8 cellular contexts compared by ENCODE assay signal in the genomic region with DNA sequence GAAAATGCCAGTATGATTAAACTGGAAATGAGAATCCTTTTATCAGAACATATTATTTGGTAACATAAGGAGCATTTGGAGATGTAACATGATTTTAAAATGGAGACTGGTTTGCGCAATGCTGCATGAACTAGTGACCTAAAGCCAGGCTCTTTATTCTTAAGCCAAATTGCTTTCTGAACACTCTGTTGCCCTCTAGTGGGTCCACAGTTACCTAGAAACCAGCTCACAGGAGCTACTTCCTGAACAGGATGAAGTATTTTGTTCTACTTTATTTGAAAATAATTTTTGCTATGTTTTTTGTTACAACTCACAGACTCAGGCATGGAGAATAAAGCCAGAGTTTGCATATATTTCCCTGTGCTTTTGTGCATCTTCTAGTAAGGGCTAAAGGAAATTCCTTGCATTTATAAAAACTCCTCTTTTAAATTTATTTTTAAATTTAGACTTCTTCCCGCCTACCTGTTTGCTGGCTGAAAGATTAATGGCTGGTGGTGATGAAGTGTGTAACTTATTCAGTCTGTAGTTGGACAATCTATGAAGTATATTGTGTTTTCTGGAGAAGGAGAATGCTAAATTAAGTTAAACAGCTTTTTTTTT.
A peak's percentile ranks its signal among the peaks of the same experiment; 100 is the strongest.
DNase-seq lines count a peak whose midpoint lies in the region; ATAC-seq, FAIRE-seq and TF ChIP-seq lines count a peak whose summit lies in the region.

No MANE protein-coding gene starts in this region.

- H3K36me3 Mint-ChIP-seq in CD14-positive monocyte: no peaks in the 10 kb centered on the region
- no peaks in the 10 kb centered on the region for H3K36me3 Mint-ChIP-seq in activated T-cell treated with anti-CD3 and anti-CD28 coated beads, Interleukin-2, amount 50 U/mL, for 24 hours (ENCODE audit: low read depth)

- intact Hi-C loops in CD14-positive monocyte (cut with micrococcal nuclease) (no loop called here), Panc1 (cut with micrococcal nuclease; ENCODE audit: unreplicated experiment) (loop anchor here (2.0 to 10.0 kb wide), 2 partner anchors 367 to 983 kb away; no protein-coding TSS in a partner anchor), left lung (cut with DNase I) (loop anchor here in 1 of 2 donors (5.0 kb wide), 1 partner anchor 365 kb away; no protein-coding TSS in a partner anchor)

- no peak for TF ChIP-seq POLR2A in upper lobe of left lung (IDR thresholded peaks at IDR 0.05)

- in situ Hi-C loops in Panc1 (cut with HindIII; ENCODE audit: low pct_unique_long_range_greater_than_20kb, low sequenced_read_pairs): no loop called here

- H3K9me3 ChIP-seq in Panc1 (ENCODE audit: control insufficient read depth, insufficient read depth, low read depth, low read length): no peaks in the 10 kb centered on the region
- no peaks in the 10 kb centered on the region for H3K9me3 ChIP-seq in left lung
- no peaks in the 10 kb centered on the region for H3K9me3 ChIP-seq in upper lobe of left lung

- DNase-seq in CD14-positive monocyte (ENCODE audit: low spot score): no peak
- peak; percentile 32 for DNase-seq in Panc1 (ENCODE audit: low read depth, low spot score)
- no peak for DNase-seq in left lung
- peak in 1 of 2 donors; percentile 58 for DNase-seq in upper lobe of left lung
- no peak for DNase-seq in activated T-cell treated with anti-CD3 and anti-CD28 coated beads, Interleukin-2, amount 50 U/mL, for 24 hours

- H3K9me3 Mint-ChIP-seq in CD14-positive monocyte: peaks cover 0 to 3% (median 0%) of the 10 kb centered on the region in 7 donors
- H3K9me3 Mint-ChIP-seq in activated T-cell treated with anti-CD3 and anti-CD28 coated beads, Interleukin-2, amount 50 U/mL, for 24 hours: no peaks in the 10 kb centered on the region

- H3K4me3 Mint-ChIP-seq in CD14-positive monocyte: no peak overlapping the region
- H3K4me3 Mint-ChIP-seq in activated T-cell treated with anti-CD3 and anti-CD28 coated beads, Interleukin-2, amount 50 U/mL, for 24 hours: no peak overlapping the region

- H3K27me3 ChIP-seq in Panc1 (ENCODE audit: control insufficient read depth, insufficient read depth, low read length) (no peaks in the 10 kb centered on the region), left lung (no peaks in the 10 kb centered on the region), upper lobe of left lung (no peaks in the 10 kb centered on the region)

- no peak for TF ChIP-seq EP300 in upper lobe of left lung (IDR thresholded peaks at IDR 0.05)

- WGBS in upper lobe of left lung, 2 donors: 55 to 58% methylated on average over 2 of the region's 2 CpGs

- FAIRE-seq in colon (lab: Jason Lieb, UNC): peak; percentile 77

- peak; percentile 60 for ATAC-seq in GM18907 (IDR thresholded peaks at IDR 0.05; ENCODE audit: unreplicated experiment)
- peak; percentile 72; the same call in 1 of the 2 replicates for ATAC-seq in Panc1
- ATAC-seq in left lung: peak; percentile 97
- peak; percentile 84 to 91 for ATAC-seq in upper lobe of left lung (ENCODE audit: low FRiP score in 2 of 2)

- no TSS peak for BruUV-seq in Panc1 (replicated peaks; lab: Mats Ljungman, UMichigan)

- no peak overlapping the region for H3K4me3 ChIP-seq in Panc1 (ENCODE audit: low read depth in 2 of 2, low read length in 2 of 2)
- H3K4me3 ChIP-seq in left lung: no peak overlapping the region
- no peak overlapping the region for H3K4me3 ChIP-seq in upper lobe of left lung

- peaks cover 0 to 1% (median 0%) of the 10 kb centered on the region in 3 donors for H3K27me3 Mint-ChIP-seq in CD14-positive monocyte (ENCODE audit: low read depth in 3 of 3)
- H3K27me3 Mint-ChIP-seq in activated T-cell treated with anti-CD3 and anti-CD28 coated beads, Interleukin-2, amount 50 U/mL, for 24 hours: no peaks in the 10 kb centered on the region

- no peaks in the 10 kb centered on the region for H3K4me1 Mint-ChIP-seq in CD14-positive monocyte
- peaks cover 3% of the 10 kb centered on the region for H3K4me1 Mint-ChIP-seq in activated T-cell treated with anti-CD3 and anti-CD28 coated beads, Interleukin-2, amount 50 U/mL, for 24 hours (ENCODE audit: low read depth)

- no peak overlapping the region for H3K27ac Mint-ChIP-seq in CD14-positive monocyte
- H3K27ac Mint-ChIP-seq in activated T-cell treated with anti-CD3 and anti-CD28 coated beads, Interleukin-2, amount 50 U/mL, for 24 hours: no peak overlapping the region

- TF ChIP-seq CTCF in CD14-positive monocyte (IDR thresholded peaks at IDR 0.05) (peak; percentile 14), LNCAP (IDR thresholded peaks at IDR 0.05) (peak; percentile 73), Panc1 (IDR thresholded peaks at IDR 0.05) (peak; percentile 73; the same call in 1 of the 2 replicates), left lung (IDR thresholded peaks at IDR 0.05) (peak; percentile 54 to 61), upper lobe of left lung (IDR thresholded peaks at IDR 0.05) (peak; percentile 34 to 77 (median 58))

- no peak overlapping the region for H3K27ac ChIP-seq in Panc1 (ENCODE audit: low read length)
- no peak overlapping the region for H3K27ac ChIP-seq in left lung
- peak overlapping the region in 2 of 4 donors; percentile 1 to 8 for H3K27ac ChIP-seq in upper lobe of left lung

- H3K36me3 ChIP-seq in Panc1 (ENCODE audit: control insufficient read depth, insufficient read depth, low read length) (no peaks in the 10 kb centered on the region), left lung (no peaks in the 10 kb centered on the region), upper lobe of left lung (no peaks in the 10 kb centered on the region)

- CTCF ChIA-PET in Panc1 (lab: Charles Lee): interaction anchor here (0.6 to 1.2 kb wide), 4 partner anchors 107 to 987 kb away, joined by 3 to 9 read pairs (median 4); no protein-coding TSS in a partner anchor

- POLR2A ChIA-PET in Panc1 (lab: Charles Lee): no interaction called here

- no peaks in the 10 kb centered on the region for H3K4me1 ChIP-seq in Panc1 (ENCODE audit: control insufficient read depth, insufficient read depth, low read length)
- H3K4me1 ChIP-seq in left lung: peaks cover 0 to 8% of the 10 kb centered on the region in 2 donors
- peaks cover 2 to 15% (median 12%) of the 10 kb centered on the region in 4 donors for H3K4me1 ChIP-seq in upper lobe of left lung

Comparison
In these comparisons a context has a peak if more than half of its experiments do, and no peak if none do; other contexts are left out.
1. CTCF ChIP-seq: peak in every context shown above with its lines; median percentile 73 in LNCAP; 73 in Panc1; 58 in upper lobe of left lung; 58 in left lung; 14 in CD14-positive monocyte.